Comparison of ENCODE assay signal across 15 cellular contexts in the genomic region with DNA sequence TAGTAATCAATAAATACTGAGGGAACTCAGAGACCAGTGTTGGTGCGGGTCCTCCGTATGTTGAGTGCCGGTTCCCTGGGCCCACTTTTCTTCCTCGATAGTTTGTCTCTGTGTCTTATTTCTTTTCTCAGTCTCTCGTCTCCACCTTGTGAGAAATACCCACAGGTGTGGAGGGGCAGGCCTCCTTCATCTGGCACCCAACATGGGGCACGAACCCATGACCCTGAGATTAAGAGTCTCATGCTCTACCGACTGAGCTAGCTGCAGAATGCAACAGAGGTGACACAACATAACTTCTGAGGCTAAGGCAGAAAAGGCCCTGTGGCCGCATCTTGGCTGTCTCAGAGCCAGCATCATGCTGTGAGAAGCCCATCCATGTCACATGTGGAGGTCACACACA.
"Had no signal": no experiment of that assay in that cellular context is flagged by ENCODE, and none has a peak within 500 bp of the region (broad histone marks: within the 10 kb centered on the region; RNA-seq: fewer than 3 reads in every experiment).

No MANE protein-coding gene starts in this region.

- H3K27me3 Mint-ChIP-seq: activated naive CD4-positive, alpha-beta T cell treated with anti-CD3 and anti-CD28 coated beads, Interleukin-2, amount 50 U/mL, for 24 hours; T-cell had no signal

- H3K4me1 ChIP-seq: breast epithelium, left lung, neural progenitor cell had no signal

- H3K4me3 Mint-ChIP-seq: activated naive CD4-positive, alpha-beta T cell treated with anti-CD3 and anti-CD28 coated beads, Interleukin-2, amount 50 U/mL, for 24 hours; neural progenitor cell; T-cell had no signal

- H3K9me3 Mint-ChIP-seq: activated naive CD4-positive, alpha-beta T cell treated with anti-CD3 and anti-CD28 coated beads, Interleukin-2, amount 50 U/mL, for 24 hours had no signal

- DNase-seq: activated CD4-positive, alpha-beta T cell treated with anti-CD3 and anti-CD28 coated beads for 48 hours; activated T-cell treated with anti-CD3 and anti-CD28 coated beads for 4 hours; dorsolateral prefrontal cortex; esophagus squamous epithelium; foreskin fibroblast; head of caudate nucleus; left lung; ovary; T-cell; T1000; WERI-Rb-1 had no signal

- H3K4me2 ChIP-seq: neural progenitor cell had no signal

- H3K27me3 ChIP-seq: breast epithelium, dorsolateral prefrontal cortex, esophagus squamous epithelium, left lung, neural progenitor cell, ovary, tibial nerve had no signal

- H3K4me1 Mint-ChIP-seq: neural progenitor cell had no signal

- H3K27ac ChIP-seq: breast epithelium, dorsolateral prefrontal cortex, esophagus squamous epithelium, left lung, neural progenitor cell, ovary, tibial nerve, WERI-Rb-1 had no signal

- H3K27ac Mint-ChIP-seq: activated naive CD4-positive, alpha-beta T cell treated with anti-CD3 and anti-CD28 coated beads, Interleukin-2, amount 50 U/mL, for 24 hours; neural progenitor cell; T-cell had no signal

- H3K36me3 ChIP-seq: breast epithelium, esophagus squamous epithelium, left lung, neural progenitor cell, ovary, WERI-Rb-1 had no signal

- H2AFZ ChIP-seq: neural progenitor cell had no signal

- H3K9ac ChIP-seq: neural progenitor cell had no signal

- H3K4me3 ChIP-seq: breast epithelium, dorsolateral prefrontal cortex, esophagus squamous epithelium, left lung, neural progenitor cell, ovary, tibial nerve had no signal
